ENCODE assay signal across 8 cellular contexts in genomic region chr17:42019509-42020404, GRCh38. TPM values are rescaled to one million over a fixed set of nuclear protein-coding genes. Genes with fewer than 3 reads are reported as not detected.
DNase-seq lines count a peak whose midpoint lies in the region; ATAC-seq and TF ChIP-seq lines count a peak whose summit lies in the region.

Gene NKIRAS2 (plus strand): TSS chr17:42020090. CDS start chr17:42021578, 1,488 bp downstream.

- H3K4me2 ChIP-seq in GM23338 = peak within 1 kb of the TSS; percentile 99

- H3K27ac Mint-ChIP-seq in GM23338 (peak within 1 kb of the TSS; percentile 80), neural crest cell (ENCODE audit: unreplicated experiment) (peak within 1 kb of the TSS; percentile 89)

- TF ChIP-seq CTCF in GM23338 (conservative IDR thresholded peaks at IDR 0.05; ENCODE audit: low read depth in 2 of 2) (peak; percentile 74 to 81), neural crest cell (conservative IDR thresholded peaks at IDR 0.05) (peak; percentile 86), stomach (IDR thresholded peaks at IDR 0.05) (peak in 5 of 7 experiments; percentile 93 to 97 (median 94))

- H3K36me3 Mint-ChIP-seq in GM23338 (ENCODE audit: low read depth) = peaks cover 57% of the 10 kb centered on the region
- peaks cover 7% of the 10 kb centered on the region for H3K36me3 Mint-ChIP-seq in neural crest cell (ENCODE audit: low read depth)

- peaks cover 50% of the 10 kb centered on the region for H3F3A ChIP-seq in GM23338 (replicated peaks; ENCODE audit: low read depth)

- no peak for TF ChIP-seq EP300 in stomach (IDR thresholded peaks at IDR 0.05)

- peak within 1 kb of the TSS; percentile 99 for H3K4me3 ChIP-seq in GM23338
- H3K4me3 ChIP-seq in stomach = peak within 1 kb of the TSS; percentile 74 to 97 (median 82)

- H2AFZ ChIP-seq in GM23338 = peak within 1 kb of the TSS; percentile 66

- H3K9me3 Mint-ChIP-seq in GM23338 (peaks cover 2% of the 10 kb centered on the region; the same call in 1 of the 3 replicates), neural crest cell (peaks cover 3% of the 10 kb centered on the region)

- 6 to 17% (median 7%) methylated on average over 15 to 49 of the region's 49 CpGs for WGBS in stomach, 5 donors

- no peak for TF ChIP-seq POLR2A in stomach (IDR thresholded peaks at IDR 0.05)

- ATAC-seq in GM23338 = peak; percentile 72

- peaks cover 11% of the 10 kb centered on the region for H3K27me3 Mint-ChIP-seq in GM23338 (ENCODE audit: insufficient read depth, low read depth, poor library complexity)
- H3K27me3 Mint-ChIP-seq in neural crest cell (ENCODE audit: low read depth) = no peaks in the 10 kb centered on the region

- H3K79me2 ChIP-seq in GM23338 (replicated peaks; ENCODE audit: insufficient read depth) = peaks cover 39% of the 10 kb centered on the region

- H3K36me3 ChIP-seq in GM23338 (ENCODE audit: insufficient read depth) = peaks cover 6% of the 10 kb centered on the region
- peaks cover 23 to 31% (median 29%) of the 10 kb centered on the region in 4 donors for H3K36me3 ChIP-seq in stomach

- H3K4me3 Mint-ChIP-seq in GM23338 (peak within 1 kb of the TSS; percentile 99), neural crest cell (peak within 1 kb of the TSS; percentile 97)

- DNase-seq in DMS153 (lab: John Stamatoyannopoulos, UW) (peak; percentile 80), GM23338 (ENCODE audit: low spot score) (peak; percentile 96), M059J (ENCODE audit: low read depth) (peak; percentile 87), SHP77 (lab: John Stamatoyannopoulos, UW) (peak; percentile 88 to 90), fibroblast of the conjunctiva (ENCODE audit: low read depth) (peak; percentile 78), neural crest cell (ENCODE audit: low read depth, low spot score) (peak; percentile 90), stomach (peak; percentile 95)
- DNase-seq in activated effector memory CD4-positive, alpha-beta T cell treated with Interleukin-2 at 50 U/mL for 16 hours = peak; percentile 90

- intact Hi-C loops in stomach (cut with DNase I; ENCODE audit: low total_unique reads) = loop anchor here (5.0 kb wide), 1 partner anchor 93 kb away; the partner anchor contains the start of gene DHX58

- H3K9me3 ChIP-seq in stomach = no peaks in the 10 kb centered on the region

- H4K20me1 ChIP-seq in GM23338 (replicated peaks; ENCODE audit: insufficient read depth) = peaks cover 9% of the 10 kb centered on the region; the same call in 1 of the 2 replicates

- H3K9me2 ChIP-seq in GM23338 (ENCODE audit: insufficient read depth) = peaks cover 9% of the 10 kb centered on the region

- H3K27ac ChIP-seq in GM23338 (ENCODE audit: low read depth) (peak within 1 kb of the TSS; percentile 81), stomach (peak within 1 kb of the TSS; percentile 81 to 91 (median 90))

- H3K4me1 ChIP-seq in GM23338 (ENCODE audit: insufficient read depth) = peaks cover 16% of the 10 kb centered on the region
- H3K4me1 ChIP-seq in stomach = peaks cover 48 to 70% (median 59%) of the 10 kb centered on the region in 4 donors

- no peaks in the 10 kb centered on the region for H3K27me3 ChIP-seq in GM23338 (ENCODE audit: insufficient read depth)
- no peaks in the 10 kb centered on the region for H3K27me3 ChIP-seq in stomach

- peaks cover 38% of the 10 kb centered on the region for H3K4me1 Mint-ChIP-seq in GM23338
- peaks cover 54% of the 10 kb centered on the region for H3K4me1 Mint-ChIP-seq in neural crest cell

TF ChIP-seq in GM23338, 12 proteins besides CTCF, POLR2A, EP300 and RAD21 (continues in another document):
- TF ChIP-seq, protein P1, sequence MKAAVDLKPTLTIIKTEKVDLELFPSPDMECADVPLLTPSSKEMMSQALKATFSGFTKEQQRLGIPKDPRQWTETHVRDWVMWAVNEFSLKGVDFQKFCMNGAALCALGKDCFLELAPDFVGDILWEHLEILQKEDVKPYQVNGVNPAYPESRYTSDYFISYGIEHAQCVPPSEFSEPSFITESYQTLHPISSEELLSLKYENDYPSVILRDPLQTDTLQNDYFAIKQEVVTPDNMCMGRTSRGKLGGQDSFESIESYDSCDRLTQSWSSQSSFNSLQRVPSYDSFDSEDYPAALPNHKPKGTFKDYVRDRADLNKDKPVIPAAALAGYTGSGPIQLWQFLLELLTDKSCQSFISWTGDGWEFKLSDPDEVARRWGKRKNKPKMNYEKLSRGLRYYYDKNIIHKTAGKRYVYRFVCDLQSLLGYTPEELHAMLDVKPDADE (IDR thresholded peaks at IDR 0.05) = peak; percentile 92
- TF ChIP-seq ZNF114 (CRISPR knock-in tag; IDR thresholded peaks at IDR 0.05) (no peak), EZH2phosphoT487 (IDR thresholded peaks at IDR 0.05; ENCODE audit: unreplicated experiment) (no peak), JUNB (IDR thresholded peaks at IDR 0.05; ENCODE audit: unreplicated experiment) (no peak), STAT1 (IDR thresholded peaks at IDR 0.05; ENCODE audit: unreplicated experiment) (no peak), NANOG (IDR thresholded peaks at IDR 0.05; ENCODE audit: borderline replicate concordance) (no peak), CREB1 (CRISPR knock-in tag; IDR thresholded peaks at IDR 0.05; ENCODE audit: low read depth) (peak; percentile 72), EZH2 (IDR thresholded peaks at IDR 0.05; ENCODE audit: low read depth, unreplicated experiment) (no peak), ZNF331 (CRISPR knock-in tag; IDR thresholded peaks at IDR 0.05; ENCODE audit: low read depth) (no peak), POLR2AphosphoS5 (IDR thresholded peaks at IDR 0.05; ENCODE audit: low read depth) (peak; percentile 80)
- TF ChIP-seq, protein P2, sequence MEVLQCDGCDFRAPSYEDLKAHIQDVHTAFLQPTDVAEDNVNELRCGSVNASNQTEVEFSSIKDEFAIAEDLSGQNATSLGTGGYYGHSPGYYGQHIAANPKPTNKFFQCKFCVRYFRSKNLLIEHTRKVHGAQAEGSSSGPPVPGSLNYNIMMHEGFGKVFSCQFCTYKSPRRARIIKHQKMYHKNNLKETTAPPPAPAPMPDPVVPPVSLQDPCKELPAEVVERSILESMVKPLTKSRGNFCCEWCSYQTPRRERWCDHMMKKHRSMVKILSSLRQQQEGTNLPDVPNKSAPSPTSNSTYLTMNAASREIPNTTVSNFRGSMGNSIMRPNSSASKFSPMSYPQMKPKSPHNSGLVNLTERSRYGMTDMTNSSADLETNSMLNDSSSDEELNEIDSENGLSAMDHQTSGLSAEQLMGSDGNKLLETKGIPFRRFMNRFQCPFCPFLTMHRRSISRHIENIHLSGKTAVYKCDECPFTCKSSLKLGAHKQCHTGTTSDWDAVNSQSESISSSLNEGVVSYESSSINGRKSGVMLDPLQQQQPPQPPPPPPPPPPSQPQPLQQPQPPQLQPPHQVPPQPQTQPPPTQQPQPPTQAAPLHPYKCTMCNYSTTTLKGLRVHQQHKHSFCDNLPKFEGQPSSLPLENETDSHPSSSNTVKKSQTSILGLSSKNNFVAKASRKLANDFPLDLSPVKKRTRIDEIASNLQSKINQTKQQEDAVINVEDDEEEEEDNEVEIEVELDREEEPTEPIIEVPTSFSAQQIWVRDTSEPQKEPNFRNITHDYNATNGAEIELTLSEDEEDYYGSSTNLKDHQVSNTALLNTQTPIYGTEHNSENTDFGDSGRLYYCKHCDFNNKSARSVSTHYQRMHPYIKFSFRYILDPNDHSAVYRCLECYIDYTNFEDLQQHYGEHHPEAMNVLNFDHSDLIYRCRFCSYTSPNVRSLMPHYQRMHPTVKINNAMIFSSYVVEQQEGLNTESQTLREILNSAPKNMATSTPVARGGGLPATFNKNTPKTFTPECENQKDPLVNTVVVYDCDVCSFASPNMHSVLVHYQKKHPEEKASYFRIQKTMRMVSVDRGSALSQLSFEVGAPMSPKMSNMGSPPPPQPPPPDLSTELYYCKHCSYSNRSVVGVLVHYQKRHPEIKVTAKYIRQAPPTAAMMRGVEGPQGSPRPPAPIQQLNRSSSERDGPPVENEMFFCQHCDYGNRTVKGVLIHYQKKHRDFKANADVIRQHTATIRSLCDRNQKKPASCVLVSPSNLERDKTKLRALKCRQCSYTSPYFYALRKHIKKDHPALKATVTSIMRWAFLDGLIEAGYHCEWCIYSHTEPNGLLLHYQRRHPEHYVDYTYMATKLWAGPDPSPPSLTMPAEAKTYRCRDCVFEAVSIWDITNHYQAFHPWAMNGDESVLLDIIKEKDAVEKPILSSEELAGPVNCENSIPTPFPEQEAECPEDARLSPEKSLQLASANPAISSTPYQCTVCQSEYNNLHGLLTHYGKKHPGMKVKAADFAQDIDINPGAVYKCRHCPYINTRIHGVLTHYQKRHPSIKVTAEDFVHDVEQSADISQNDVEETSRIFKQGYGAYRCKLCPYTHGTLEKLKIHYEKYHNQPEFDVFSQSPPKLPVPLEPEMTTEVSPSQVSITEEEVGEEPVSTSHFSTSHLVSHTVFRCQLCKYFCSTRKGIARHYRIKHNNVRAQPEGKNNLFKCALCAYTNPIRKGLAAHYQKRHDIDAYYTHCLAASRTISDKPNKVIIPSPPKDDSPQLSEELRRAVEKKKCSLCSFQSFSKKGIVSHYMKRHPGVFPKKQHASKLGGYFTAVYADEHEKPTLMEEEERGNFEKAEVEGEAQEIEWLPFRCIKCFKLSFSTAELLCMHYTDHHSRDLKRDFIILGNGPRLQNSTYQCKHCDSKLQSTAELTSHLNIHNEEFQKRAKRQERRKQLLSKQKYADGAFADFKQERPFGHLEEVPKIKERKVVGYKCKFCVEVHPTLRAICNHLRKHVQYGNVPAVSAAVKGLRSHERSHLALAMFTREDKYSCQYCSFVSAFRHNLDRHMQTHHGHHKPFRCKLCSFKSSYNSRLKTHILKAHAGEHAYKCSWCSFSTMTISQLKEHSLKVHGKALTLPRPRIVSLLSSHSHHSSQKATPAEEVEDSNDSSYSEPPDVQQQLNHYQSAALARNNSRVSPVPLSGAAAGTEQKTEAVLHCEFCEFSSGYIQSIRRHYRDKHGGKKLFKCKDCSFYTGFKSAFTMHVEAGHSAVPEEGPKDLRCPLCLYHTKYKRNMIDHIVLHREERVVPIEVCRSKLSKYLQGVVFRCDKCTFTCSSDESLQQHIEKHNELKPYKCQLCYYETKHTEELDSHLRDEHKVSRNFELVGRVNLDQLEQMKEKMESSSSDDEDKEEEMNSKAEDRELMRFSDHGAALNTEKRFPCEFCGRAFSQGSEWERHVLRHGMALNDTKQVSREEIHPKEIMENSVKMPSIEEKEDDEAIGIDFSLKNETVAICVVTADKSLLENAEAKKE (CRISPR knock-in tag; IDR thresholded peaks at IDR 0.05) = peak; percentile 96

RNA-seq across cellular contexts. Expression of gene NKIRAS2, which starts in this region (rescaled TPM):
- total RNA-seq in GM23338 (2014; rRNA removed; shearing (Covaris generic)) = 42.5 and 52.9 TPM in 2 replicates
- polyA plus RNA-seq in GM23338 (2016; fragmentation: Nextera tagmentation; extraction: Ambion mirVana) (31.3 and 31.7 TPM in 2 replicates), stomach (10 to 100 TPM; 16.8 to 28.5 (median 27.6) TPM)
- 46.5 and 48.8 TPM in 2 replicates for total RNA-seq in M059J (2014; rRNA removed; shearing (Covaris generic))
- total RNA-seq in neural crest cell (59.2 and 60.2 TPM in 2 replicates), stomach (10 to 100 TPM in 4 of 5 donors, 1 to 10 TPM in 1; 7.5 to 27.4 (median 19.6) TPM)

Comparison
In these comparisons a context has a peak if more than half of its experiments do, and no peak if none do; other contexts are left out.
1. Peak in every context shown above with its lines: DNase-seq, ATAC-seq, H3K4me3 ChIP-seq and H3K27ac ChIP-seq.